Comparison of ENCODE assay signal across 7 cellular contexts in the genomic region with DNA sequence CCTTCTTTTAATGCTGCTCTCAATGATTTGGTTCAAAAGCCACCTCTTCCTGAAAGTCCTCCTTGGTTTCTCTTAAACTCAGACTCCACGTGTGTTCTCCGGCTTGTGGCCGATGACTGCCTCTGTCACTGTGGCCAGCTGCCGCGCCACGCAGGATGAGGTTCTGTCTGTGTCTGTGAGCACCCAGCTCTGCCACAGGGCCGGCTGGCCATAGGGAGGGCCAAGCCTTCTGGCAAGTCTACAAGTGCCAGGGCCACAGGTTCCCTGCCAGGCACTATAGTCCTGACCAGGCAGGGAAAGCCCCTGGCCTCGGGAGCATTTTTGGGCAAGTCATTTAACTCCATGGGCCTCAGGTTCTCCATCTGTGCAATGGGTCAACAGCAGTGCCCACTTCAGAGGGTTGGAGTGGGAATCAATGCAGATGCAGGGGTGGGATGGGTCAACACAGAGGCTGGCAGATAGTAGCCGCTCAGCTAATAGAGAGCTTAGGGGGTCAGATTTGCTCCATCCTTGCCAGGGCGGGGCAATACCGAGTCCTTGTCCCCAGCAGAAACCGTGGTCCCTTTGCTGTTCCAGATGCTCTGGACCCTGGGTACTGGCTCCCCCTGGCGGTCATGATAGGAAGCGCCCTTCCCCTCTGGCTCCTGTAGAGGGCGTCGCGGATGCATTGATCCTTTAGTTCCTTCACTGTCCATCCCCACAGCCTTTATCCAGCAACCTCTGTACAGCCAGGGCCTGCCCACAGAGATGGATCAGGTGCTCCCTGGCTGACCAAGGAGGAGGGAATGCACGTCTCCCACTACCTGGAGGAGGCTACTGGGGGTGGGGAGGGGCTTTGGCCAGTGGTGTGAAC.
A peak's percentile ranks its signal among the peaks of the same experiment; 100 is the strongest.
DNase-seq lines count a peak whose midpoint lies in the region; ATAC-seq and TF ChIP-seq lines count a peak whose summit lies in the region.

No MANE protein-coding gene starts in this region.

- TF ChIP-seq CTCF in GM13977 (IDR thresholded peaks at IDR 0.05; ENCODE audit: extremely low read depth, insufficient read depth, missing control alignments): peak; percentile 100

- in situ Hi-C loops in GM13977 (cut with MboI; ENCODE audit: low pct_unique_long_range_greater_than_20kb, low sequenced_read_pairs, unreplicated experiment): loop anchor here (5.0 kb wide), 1 partner anchor 62 kb away; no protein-coding TSS in a partner anchor

- ATAC-seq in HG03439 (IDR thresholded peaks at IDR 0.05; ENCODE audit: unreplicated experiment): peak; percentile 69

- DNase-seq in GM13977 (ENCODE audit: low spot score) (peak; percentile 94), NCI-H748 treated with DMSO at 0.1 percent for 48 hours (lab: John Stamatoyannopoulos, UW) (peak; percentile 35), ecto neural progenitor cell (ENCODE audit: low spot score) (peak; percentile 92), medulla oblongata (ENCODE audit: extremely low spot score) (peak; percentile 85)
- DNase-seq in activated CD4-positive, alpha-beta T cell treated with anti-CD3 and anti-CD28 coated beads, Interleukin-2, amount 50 U/mL, for 48 hours: peak; percentile 91 to 93
- DNase-seq in stimulated activated CD8-positive, alpha-beta memory T cell treated with anti-CD3 and anti-CD28 coated beads, Interleukin-15, amount 100 ng/mL, for 1 hour (ENCODE audit: low read depth): peak; percentile 78

Comparison
In these comparisons a context has a peak if more than half of its experiments do, and no peak if none do; other contexts are left out.
1. Peak in every context shown above with its lines: DNase-seq and ATAC-seq.
2. DNase-seq: peak in every context shown above with its lines; median percentile 94 in GM13977; 92 in activated CD4-positive, alpha-beta T cell treated with anti-CD3 and anti-CD28 coated beads, Interleukin-2, amount 50 U/mL, for 48 hours; 92 in ecto neural progenitor cell; 85 in medulla oblongata; 78 in stimulated activated CD8-positive, alpha-beta memory T cell treated with anti-CD3 and anti-CD28 coated beads, Interleukin-15, amount 100 ng/mL, for 1 hour; 35 in NCI-H748 treated with DMSO at 0.1 percent for 48 hours.